Comparison of ENCODE assay signal across 1 cellular context in the genomic region with DNA sequence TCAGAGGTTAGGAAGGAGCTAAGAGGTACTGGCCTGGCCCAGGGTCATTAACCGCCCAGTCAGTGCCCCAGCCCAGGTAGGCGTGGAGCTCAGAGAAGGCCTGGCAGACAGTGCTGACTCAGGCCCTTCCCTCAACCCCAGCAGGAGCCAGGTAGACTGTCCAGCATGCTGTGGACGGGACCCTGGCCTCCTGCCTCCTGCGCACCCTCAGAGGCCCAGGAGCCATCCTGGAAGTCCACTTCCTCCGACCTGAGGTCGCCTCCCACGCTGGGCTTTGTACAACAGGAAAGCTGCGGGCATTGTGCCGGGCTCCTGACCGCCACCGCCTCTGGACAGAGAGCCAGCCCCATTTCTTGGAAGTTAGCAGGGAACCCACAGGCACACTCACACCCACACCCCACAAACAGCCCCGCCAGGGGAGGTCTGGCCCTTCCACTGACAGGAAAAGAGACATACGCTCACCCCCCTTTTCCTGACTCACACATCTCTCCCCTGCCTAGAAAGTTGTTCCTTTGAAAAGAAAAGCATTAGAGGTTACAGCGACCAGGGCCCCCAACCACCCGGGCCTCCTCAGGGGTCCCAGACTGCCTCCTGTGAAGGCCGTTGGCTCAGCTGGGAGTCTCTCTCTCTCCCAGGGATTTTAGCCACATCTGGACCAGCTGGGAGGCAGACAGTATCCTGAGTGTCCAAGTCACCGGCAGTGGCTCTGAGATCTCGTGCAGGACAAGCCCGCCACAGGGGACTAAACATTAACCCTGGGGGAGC.
A peak's percentile ranks its signal among the peaks of the same experiment; 100 is the strongest.
TF ChIP-seq lines count a peak whose summit lies in the region.

No MANE protein-coding gene starts in this region.

TF ChIP-seq in K562, 482 proteins besides CTCF, POLR2A, EP300 and RAD21:
- TF ChIP-seq ZNF431 (CRISPR knock-in tag; IDR thresholded peaks at IDR 0.05) (no peak), EGR1 (conservative IDR thresholded peaks at IDR 0.05) (peak; percentile 52)
